In the genomic region with DNA sequence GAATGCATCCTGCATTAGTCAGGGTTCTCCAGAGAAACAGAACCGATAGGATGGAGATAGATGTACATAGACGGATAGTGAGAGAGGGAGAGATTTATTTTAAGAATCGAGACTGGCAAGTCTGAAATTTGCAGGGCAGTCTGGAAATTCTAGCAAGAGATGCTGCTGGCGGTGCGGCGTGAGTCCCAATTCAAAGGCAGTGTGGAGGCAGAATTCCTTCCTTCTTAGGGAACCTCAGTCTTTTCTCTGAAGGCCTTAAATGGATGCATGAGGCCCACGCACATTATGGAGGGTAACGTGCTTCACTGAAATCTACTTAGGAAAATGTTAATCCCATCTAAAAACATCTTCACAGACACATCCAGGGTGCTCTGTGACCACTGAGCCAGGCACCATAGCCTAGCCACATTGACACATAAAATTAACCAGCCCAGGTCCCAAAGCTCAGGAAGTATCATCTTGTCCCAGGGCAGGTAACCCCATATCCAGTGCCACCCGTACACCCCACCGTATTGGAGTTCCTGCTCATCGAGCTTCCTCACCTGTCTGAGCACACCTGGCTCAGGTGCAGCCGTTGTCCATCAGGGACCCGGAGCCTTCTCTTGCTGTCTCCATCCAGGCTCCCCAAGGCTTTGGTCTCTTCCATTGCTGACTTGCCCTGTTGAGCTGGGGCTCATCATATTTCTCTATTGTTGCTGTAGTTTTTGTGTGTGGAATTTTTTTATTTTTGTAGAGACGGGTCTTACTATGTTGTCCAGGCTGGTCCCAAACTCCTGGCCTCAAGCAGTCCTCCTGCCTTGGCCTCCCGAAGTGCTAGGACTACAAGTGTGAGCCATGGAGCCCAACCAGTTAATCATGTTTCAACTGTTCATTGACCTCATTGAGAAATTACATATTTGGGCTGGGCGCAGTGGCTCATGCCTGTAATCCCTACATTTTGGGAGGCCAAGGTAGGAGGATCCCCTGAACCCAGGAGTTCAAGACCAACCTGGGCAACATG, we compare ENCODE assay signal across 22 cellular contexts. TPM values are rescaled to one million over a fixed set of nuclear protein-coding genes. Genes with fewer than 3 reads are reported as not detected.
DNase-seq lines count a peak whose midpoint lies in the region; ATAC-seq, FAIRE-seq and TF ChIP-seq lines count a peak whose summit lies in the region.
"Had no signal": no experiment of that assay in that cellular context is flagged by ENCODE, and none has a peak within 500 bp of the region (broad histone marks: within the 10 kb centered on the region; RNA-seq: fewer than 3 reads in every experiment).

No MANE protein-coding gene starts in this region.

- in situ Hi-C loops in K562 (cut with MboI) = no loop called here

- H3K4me3 ChIP-seq in H7 (ENCODE audit: insufficient read depth, low read depth, low read length) = no peak overlapping the region
- H3K4me3 ChIP-seq in K562 = no peak overlapping the region
- H3K4me3 ChIP-seq: MG63 had no signal

- 56% methylated on average over 16 of the region's 16 CpGs for WGBS in K562 (ENCODE audit: insufficient coverage, low coverage, missing lambda C conversion rate)

- H3K27me3 ChIP-seq in H7 (ENCODE audit: control insufficient read depth, insufficient read depth, low read length) = no peaks in the 10 kb centered on the region
- H3K27me3 ChIP-seq in K562 (ENCODE audit: control insufficient read depth in 2 of 2, insufficient read depth in 2 of 2, low read length in 2 of 2) = no peaks in the 10 kb centered on the region
- H3K27me3 ChIP-seq: MG63 had no signal

- no peaks in the 10 kb centered on the region for H4K20me1 ChIP-seq in K562 (replicated peaks; ENCODE audit: control insufficient read depth, insufficient read depth, low read length)

- TF ChIP-seq RAD21 in K562 (CRISPR knock-in tag; conservative IDR thresholded peaks at IDR 0.05 in 1 of 2, IDR thresholded peaks at IDR 0.05 in 1 of 2) = no peak

- no TSS peak for BruUV-seq in K562 (replicated peaks; lab: Mats Ljungman, UMichigan)

- CTCF ChIA-PET in K562 (lab: Yijun Ruan, JAX; ENCODE audit: low intra/inter-chr PET ratio) = no interaction called here

- H3K79me2 ChIP-seq in K562 (ENCODE audit: control insufficient read depth, insufficient read depth, low read length) = no peaks in the 10 kb centered on the region

- H3K9ac ChIP-seq in K562 (ENCODE audit: insufficient read depth in 1 of 2, low read depth in 2 of 2, low read length in 2 of 2) = no peak overlapping the region; a peak in 1 of 4 replicates
- H3K9ac ChIP-seq: SK-N-SH had no signal

- DNase-seq in H7 (peak; percentile 7), K562 (ENCODE audit: extremely low read depth in 1 of 4, low spot score in 3 of 4) (no peak), middle frontal gyrus (ENCODE audit: extremely low spot score, low spot score) (peak; percentile 50), superior temporal gyrus (ENCODE audit: extremely low spot score) (peak; percentile 35)
- no peak for DNase-seq in stimulated activated CD4-positive, alpha-beta T cell treated with anti-CD3 and anti-CD28 coated beads, Interleukin-1b, Interleukin-23, amount 100 ng/mL, for 48 hours
- DNase-seq in activated CD4-positive, alpha-beta T cell treated with anti-CD3 and anti-CD28 coated beads for 1 hour = no peak
- DNase-seq in activated effector memory CD4-positive, alpha-beta T cell treated with anti-CD3 and anti-CD28 coated beads, Interleukin-2, amount 50 U/mL, for 16 hours = no peak
- DNase-seq: ACHN; C1 segment of cervical spinal cord; CD8-positive, alpha-beta T cell; DMS53; GOT3; Kasumi-1; MG63; NCI-H1436 treated with DMSO at 0.1 percent for 48 hours; NCI-H1930; NCI-H510A; NCI-H748 treated with DMSO at 0.1 percent for 48 hours; SIG-M5; SK-N-SH had no signal

- H3K9me1 ChIP-seq in K562 (ENCODE audit: control insufficient read depth, insufficient read depth, low read length) = no peaks in the 10 kb centered on the region

- no peak for FAIRE-seq in K562 (lab: Jason Lieb, UNC)

- TF ChIP-seq CTCF in K562 (IDR thresholded peaks at IDR 0.05 in 2 of 3, conservative IDR thresholded peaks at IDR 0.05 in 1 of 3; ENCODE audit: insufficient read depth in 2 of 3, low read depth in 1 of 3, low read length in 3 of 3) = no peak

- intact Hi-C loops in K562 (cut with micrococcal nuclease) = no loop called here

- H3K27ac ChIP-seq in K562 (ENCODE audit: extremely low read depth, low read depth, low read length) = no peak overlapping the region
- H3K27ac ChIP-seq: RWPE1 had no signal

- no peaks in the 10 kb centered on the region for H3K36me3 ChIP-seq in H7 (replicated peaks; ENCODE audit: control insufficient read depth, insufficient read depth, low read length)
- no peaks in the 10 kb centered on the region for H3K36me3 ChIP-seq in K562 (ENCODE audit: control insufficient read depth, insufficient read depth, low read length)
- H3K36me3 ChIP-seq: MG63 had no signal

- no peak overlapping the region for H2AFZ ChIP-seq in K562 (ENCODE audit: low read depth, low read length)

- no peak for TF ChIP-seq EP300 in K562 (IDR thresholded peaks at IDR 0.05; ENCODE audit: low read length)

- H3K9me3 ChIP-seq in K562 (replicated peaks; ENCODE audit: control insufficient read depth, insufficient read depth, low read depth, low read length) = no peaks in the 10 kb centered on the region
- H3K9me3 ChIP-seq: MG63, SK-N-SH had no signal

- TF ChIP-seq POLR2A in K562 (conservative IDR thresholded peaks at IDR 0.05) = no peak

- peaks cover 6 to 13% of the 10 kb centered on the region in 2 experiments; a peak in 3 of 5 replicates for H3K4me1 ChIP-seq in K562 (replicated peaks in 1 of 2; ENCODE audit: control insufficient read depth in 2 of 2, insufficient read depth in 2 of 2, low read length in 2 of 2)

- POLR2A ChIA-PET in K562 (lab: Yijun Ruan, JAX) = interaction anchor here (1.1 to 1.4 kb wide), 2 partner anchors 9 to 25 kb away, joined by 3 to 4 read pairs; no protein-coding TSS in a partner anchor

- ATAC-seq in K562 (no peak), HG03521 (IDR thresholded peaks at IDR 0.05; ENCODE audit: unreplicated experiment) (no peak)
- ATAC-seq: CD8-positive, alpha-beta T cell had no signal

- H3K4me2 ChIP-seq in K562 (ENCODE audit: insufficient read depth, low read length) = no peak overlapping the region
- H3K4me2 ChIP-seq: SK-N-SH had no signal

TF ChIP-seq in K562, 482 proteins besides CTCF, POLR2A, EP300 and RAD21 (continues in another document):
- TF ChIP-seq ZNF639 (CRISPR knock-in tag; conservative IDR thresholded peaks at IDR 0.05 in 1 of 2, IDR thresholded peaks at IDR 0.05 in 1 of 2) (no peak), RBM25 (IDR thresholded peaks at IDR 0.05; ENCODE audit: low read depth, low read length, severe bottlenecking) (peak; percentile 14), ZNF121 (CRISPR knock-in tag; conservative IDR thresholded peaks at IDR 0.05) (peak; percentile 82)

RNA-seq across cellular contexts. Expression of gene PKNOX1, which starts 9.5 kb away (rescaled TPM):
- 17.7 and 20.0 TPM in 2 replicates for total RNA-seq in H7 (2014; rRNA removed; shearing (Covaris generic))
- total RNA-seq in K562 (2011; cell fraction: chromatin; rRNA removed; ENCODE audit: low replicate concordance) = 77.9 and 112 TPM in 2 replicates
- 19.3 and 19.8 TPM in 2 replicates for total RNA-seq in K562 (2011; cell fraction: nucleolus; rRNA removed)
- total RNA-seq in K562 (2011; cell fraction: nucleoplasm; rRNA removed) = 31.2 and 36.2 TPM in 2 replicates
- total RNA-seq in K562 (2014; rRNA removed) (9.6 and 13.2 TPM in 2 replicates), K562 (2014; rRNA removed; fragmentation: Illumina TruSeq; extraction: Trizol) (12.2 and 14.5 TPM in 2 replicates), K562 (2015; rRNA removed; fragmentation: Illumina TruSeq; extraction: Trizol) (7.1 and 10.0 TPM in 2 replicates), K562 (2021) (11.7 and 14.9 TPM in 2 replicates)
- polyA plus RNA-seq in K562 (2011; rRNA removed) (21.8 and 25.9 TPM in 2 replicates), K562 (2014; fragmentation: Illumina TruSeq; extraction: Trizol) (10.4 and 16.0 TPM in 2 replicates), K562 (2014; fragmentation: Nextera tagmentation; extraction: Ambion mirVana) (10 to 100 TPM in 1 of 2 experiments, 1 to 10 TPM in 1; 8.8 to 13.2 TPM), K562 (2014; rRNA removed) (12.7 and 15.4 TPM in 2 replicates)
- 26.2 and 27.5 TPM in 2 replicates for polyA plus RNA-seq in K562 (2011; cell fraction: cytosol; rRNA removed)
- 27.5 and 40.6 TPM in 2 replicates for polyA plus RNA-seq in K562 (2011; cell fraction: nucleus; rRNA removed)
- polyA plus RNA-seq in K562 (2012) = 14.5 and 18.7 TPM in 2 replicates
- polyA minus RNA-seq in K562 (2011; rRNA and poly(A)+ RNA removed) = 35.3 and 58.4 TPM in 2 replicates
- polyA minus RNA-seq in K562 (2011; cell fraction: cytosol; rRNA and poly(A)+ RNA removed) = 6.0 and 16.1 TPM in 2 replicates
- 13.2 and 35.0 TPM in 2 replicates for polyA minus RNA-seq in K562 (2011; cell fraction: nucleus; rRNA and poly(A)+ RNA removed)

RNA-seq across cellular contexts. Expression of gene ERVH48-1, which starts 39.4 kb away (rescaled TPM):
- 42.9 and 57.1 TPM in 2 replicates for total RNA-seq in H7 (2014; rRNA removed; shearing (Covaris generic))
- total RNA-seq in K562 (2011; cell fraction: chromatin; rRNA removed; ENCODE audit: low replicate concordance) = 0.23 and 0.28 TPM in 2 replicates
- total RNA-seq in K562 (2011; cell fraction: nucleolus; rRNA removed) = 0.13 TPM in 1 of 2 replicates, not detected in the other
- 0.51 and 0.53 TPM in 2 replicates for total RNA-seq in K562 (2011; cell fraction: nucleoplasm; rRNA removed)
- total RNA-seq in K562 (2014; rRNA removed) (0.09 TPM in 1 of 2 replicates, not detected in the other), K562 (2014; rRNA removed; fragmentation: Illumina TruSeq; extraction: Trizol) (0.06 TPM in 1 of 2 replicates, not detected in the other), K562 (2015; rRNA removed; fragmentation: Illumina TruSeq; extraction: Trizol) (0.08 TPM in 1 of 2 replicates, not detected in the other), K562 (2021) (0.09 TPM in 1 of 2 replicates, not detected in the other)
- polyA plus RNA-seq in K562 (2011; rRNA removed) (0.22 and 0.49 TPM in 2 replicates), K562 (2014; fragmentation: Illumina TruSeq; extraction: Trizol) (0.07 and 0.16 TPM in 2 replicates), K562 (2014; fragmentation: Nextera tagmentation; extraction: Ambion mirVana) (under 1 TPM; 0.08 to 0.15 TPM), K562 (2014; rRNA removed) (0.11 and 0.20 TPM in 2 replicates)
- polyA plus RNA-seq in K562 (2011; cell fraction: cytosol; rRNA removed) = 0.25 and 0.32 TPM in 2 replicates
- polyA plus RNA-seq in K562 (2011; cell fraction: nucleus; rRNA removed) = 0.13 and 0.27 TPM in 2 replicates
- 0.28 and 0.31 TPM in 2 replicates for polyA plus RNA-seq in K562 (2012)
- 0.06 and 0.07 TPM in 2 replicates for polyA minus RNA-seq in K562 (2011; rRNA and poly(A)+ RNA removed)
- not detected in 2 replicates for polyA minus RNA-seq in K562 (2011; cell fraction: cytosol; rRNA and poly(A)+ RNA removed)
- polyA minus RNA-seq in K562 (2011; cell fraction: nucleus; rRNA and poly(A)+ RNA removed) = not detected in 2 replicates
- polyA plus RNA-seq: SK-N-SH had no signal

Comparison
In these comparisons a context has a peak if more than half of its experiments do, and no peak if none do; other contexts are left out.
1. DNase-seq: peak in H7 (single experiment), middle frontal gyrus (single experiment) and superior temporal gyrus (single experiment); none in K562 (0 of 4), stimulated activated CD4-positive, alpha-beta T cell treated with anti-CD3 and anti-CD28 coated beads, Interleukin-1b, Interleukin-23, amount 100 ng/mL, for 48 hours (single experiment), activated CD4-positive, alpha-beta T cell treated with anti-CD3 and anti-CD28 coated beads for 1 hour (single experiment) and activated effector memory CD4-positive, alpha-beta T cell treated with anti-CD3 and anti-CD28 coated beads, Interleukin-2, amount 50 U/mL, for 16 hours (single experiment).
2. RNA of gene ERVH48-1, which starts 39.4 kb away (total RNA-seq): 42.9 to 57.1 TPM in H7; 0.06 to 0.53 TPM in K562; every median in the first group is over 10 times any median in the second.